ENCODE assay signal across 28 cellular contexts in the genomic region with DNA sequence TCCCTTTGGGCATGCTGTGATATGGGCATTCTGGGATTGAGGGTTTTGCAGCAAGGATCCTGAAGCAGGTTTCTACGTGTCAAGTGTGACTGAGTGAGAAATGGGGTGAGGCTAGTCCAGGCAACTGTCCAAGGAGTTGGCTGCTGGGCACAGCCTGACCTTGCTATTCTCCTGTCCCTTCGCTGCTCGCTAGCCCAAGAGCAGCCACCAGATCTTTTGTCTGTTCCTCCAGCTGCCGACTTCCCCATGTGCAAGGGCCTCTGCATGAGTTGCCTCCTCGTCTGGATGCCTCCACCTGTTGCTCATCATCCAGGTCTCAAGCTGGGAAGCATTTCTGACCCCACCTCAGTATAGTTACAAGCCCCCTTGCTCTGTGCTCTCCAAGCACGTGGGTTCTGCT.
"Had no signal": no experiment of that assay in that cellular context is flagged by ENCODE, and none has a peak within 500 bp of the region (broad histone marks: within the 10 kb centered on the region; RNA-seq: fewer than 3 reads in every experiment).

No MANE protein-coding gene starts in this region.

- FAIRE-seq: pancreas had no signal

- H3K36me3 Mint-ChIP-seq: activated naive CD8-positive, alpha-beta T cell treated with anti-CD3 and anti-CD28 coated beads, Interleukin-2, amount 10 ng/mL, durations not matched to agents 7 days and 5 days; immature natural killer cell; memory B cell; T-cell had no signal

- H3K27ac Mint-ChIP-seq: activated naive CD4-positive, alpha-beta T cell treated with anti-CD3 and anti-CD28 coated beads for 36 hours; activated naive CD8-positive, alpha-beta T cell treated with anti-CD3 and anti-CD28 coated beads, Interleukin-2, amount 10 ng/mL, durations not matched to agents 7 days and 5 days; activated T-cell treated with anti-CD3 and anti-CD28 coated beads, Interleukin-2, amount 50 U/mL, for 24 hours; activated T-helper 17 cell treated with anti-CD3 and anti-CD28 coated beads, Interleukin-2, amount 50 U/mL, for 72 hours; memory B cell; nephron progenitor cell; T-cell; T-helper 2 cell treated with Interferon-gamma antibody and Interleukin-4, amounts not matched to agents 5 μg/mL and 100 μg/mL, for 36 hours had no signal

- H3K9me3 ChIP-seq: breast epithelium, mucosa of descending colon, pancreas, thoracic aorta, upper lobe of left lung had no signal

- H3K27me3 ChIP-seq: breast epithelium, pancreas, upper lobe of left lung had no signal

- H3K4me3 ChIP-seq: breast epithelium, coronary artery, hepatocyte, mucosa of descending colon, pancreas, thoracic aorta, upper lobe of left lung had no signal

- H3K36me3 ChIP-seq: breast epithelium, pancreas, thoracic aorta, WERI-Rb-1 had no signal

- H3K4me1 ChIP-seq: breast epithelium, pancreas, upper lobe of left lung had no signal

- H3K4me3 Mint-ChIP-seq: activated naive CD4-positive, alpha-beta T cell treated with anti-CD3 and anti-CD28 coated beads for 36 hours; activated naive CD8-positive, alpha-beta T cell treated with anti-CD3 and anti-CD28 coated beads, Interleukin-2, amount 10 ng/mL, durations not matched to agents 7 days and 5 days; activated T-cell treated with anti-CD3 and anti-CD28 coated beads, Interleukin-2, amount 50 U/mL, for 24 hours; activated T-helper 17 cell treated with anti-CD3 and anti-CD28 coated beads, Interleukin-2, amount 50 U/mL, for 72 hours; immature natural killer cell; memory B cell; nephron progenitor cell; T-cell; T-helper 2 cell treated with Interferon-gamma antibody and Interleukin-4, amounts not matched to agents 5 μg/mL and 100 μg/mL, for 36 hours had no signal

- DNase-seq: activated CD4-positive, alpha-beta T cell treated with anti-CD3 and anti-CD28 coated beads, Interleukin-2, amount 50 U/mL, for 4 hours; activated CD8-positive, alpha-beta memory T cell treated with anti-CD3 and anti-CD28 coated beads for 24 hours; activated CD8-positive, alpha-beta memory T cell treated with anti-CD3 and anti-CD28 coated beads, Interleukin-2, amount 50 U/mL, for 4 hours; activated naive CD4-positive, alpha-beta T cell treated with anti-CD3 and anti-CD28 coated beads for 36 hours; activated naive CD8-positive, alpha-beta T cell treated with anti-CD3 and anti-CD28 coated beads, Interleukin-2, amount 10 ng/mL, durations not matched to agents 7 days and 5 days; activated T-cell treated with anti-CD3 and anti-CD28 coated beads, Interleukin-2, amount 50 U/mL, for 24 hours; amniotic stem cell; cerebellar nuclear complex; erythroblast; foreskin fibroblast; immature natural killer cell; kidney glomerular epithelial cell; mucosa of descending colon; nephron progenitor cell; pancreas; stimulated activated CD4-positive, alpha-beta T cell treated with anti-CD3 and anti-CD28 coated beads, Interleukin-2, amount 100 ng/mL, for 48 hours; stimulated activated naive CD4-positive, alpha-beta T cell; T-cell; upper lobe of left lung; WERI-Rb-1 had no signal

- H3K27ac ChIP-seq: breast epithelium, coronary artery, hepatocyte, pancreas, thoracic aorta, upper lobe of left lung, WERI-Rb-1 had no signal

- ATAC-seq: activated T-helper 17 cell treated with anti-CD3 and anti-CD28 coated beads, Interleukin-2, amount 50 U/mL, for 72 hours; mucosa of descending colon; pancreas; sciatic nerve; T-cell had no signal

- H3K4me1 Mint-ChIP-seq: activated naive CD8-positive, alpha-beta T cell treated with anti-CD3 and anti-CD28 coated beads, Interleukin-2, amount 10 ng/mL, durations not matched to agents 7 days and 5 days; activated T-helper 17 cell treated with anti-CD3 and anti-CD28 coated beads, Interleukin-2, amount 50 U/mL, for 72 hours; immature natural killer cell; memory B cell; nephron progenitor cell; T-cell had no signal

- H3K9me3 Mint-ChIP-seq: activated naive CD4-positive, alpha-beta T cell treated with anti-CD3 and anti-CD28 coated beads for 36 hours; activated naive CD8-positive, alpha-beta T cell treated with anti-CD3 and anti-CD28 coated beads, Interleukin-2, amount 10 ng/mL, durations not matched to agents 7 days and 5 days; activated T-cell treated with anti-CD3 and anti-CD28 coated beads, Interleukin-2, amount 50 U/mL, for 24 hours; activated T-helper 17 cell treated with anti-CD3 and anti-CD28 coated beads, Interleukin-2, amount 50 U/mL, for 72 hours; immature natural killer cell; nephron progenitor cell; T-cell; T-helper 2 cell treated with Interferon-gamma antibody and Interleukin-4, amounts not matched to agents 5 μg/mL and 100 μg/mL, for 36 hours had no signal
